In genomic region chr2:26463252-26464207, GRCh38 we compare ENCODE assay signal across 15 cellular contexts. TPM values are rescaled to one million over a fixed set of nuclear protein-coding genes. Genes with fewer than 3 reads are reported as not detected.
DNase-seq lines count a peak whose midpoint lies in the region; ATAC-seq, FAIRE-seq and TF ChIP-seq lines count a peak whose summit lies in the region.
"Had no signal": no experiment of that assay in that cellular context is flagged by ENCODE, and none has a peak within 500 bp of the region (broad histone marks: within the 10 kb centered on the region; RNA-seq: fewer than 3 reads in every experiment).

No MANE protein-coding gene starts in this region.

- no peaks in the 10 kb centered on the region for H3K9me3 ChIP-seq in H1 (ENCODE audit: insufficient read depth in 2 of 2, low read depth in 1 of 2, low read length in 1 of 2)
- H3K9me3 ChIP-seq: esophagus squamous epithelium, heart left ventricle, left lung, prostate gland had no signal

- intact Hi-C loops in CD14-positive monocyte (cut with micrococcal nuclease) = loop anchor here in 1 of 2 donors (10.0 kb wide), 1 partner anchor 219 kb away; the partner anchor contains the start of genes HADHA and HADHB

- peak overlapping the region; percentile 88 for H3K18ac ChIP-seq in H1 (ENCODE audit: extremely low read depth, low read length)

- no peaks in the 10 kb centered on the region for H3K23me2 ChIP-seq in H1 (ENCODE audit: low read depth, low read length)

- H3K27me3 ChIP-seq in H1 (replicated peaks in 1 of 4; ENCODE audit: control insufficient read depth in 3 of 4, extremely low read depth in 1 of 4, insufficient read depth in 3 of 4, low read length in 3 of 4) = no peaks in the 10 kb centered on the region
- H3K27me3 ChIP-seq: heart left ventricle, left lung had no signal

- no peak overlapping the region for H3K56ac ChIP-seq in H1 (replicated peaks; ENCODE audit: insufficient read length, low read depth, low read length)

- TF ChIP-seq EP300 in H1 (IDR thresholded peaks at IDR 0.05; ENCODE audit: borderline replicate concordance in 1 of 2, low read depth in 2 of 2, low read length in 2 of 2) = no peak

- H3K4me1 Mint-ChIP-seq in CD14-positive monocyte (peaks cover 23% of the 10 kb centered on the region), nephron progenitor cell (peaks cover 24% of the 10 kb centered on the region)

- H2BK20ac ChIP-seq in H1 (ENCODE audit: low read length) = peak overlapping the region; percentile 91

- H2BK120ac ChIP-seq in H1 (replicated peaks; ENCODE audit: low read depth, low read length) = no peak overlapping the region

- peaks cover 0 to 3% (median 0%) of the 10 kb centered on the region in 7 donors for H3K9me3 Mint-ChIP-seq in CD14-positive monocyte
- no peaks in the 10 kb centered on the region for H3K9me3 Mint-ChIP-seq in nephron progenitor cell

- no peaks in the 10 kb centered on the region for H4K20me1 ChIP-seq in H1 (replicated peaks in 1 of 2; ENCODE audit: control insufficient read depth in 1 of 2, insufficient read depth in 2 of 2, low read length in 2 of 2)

- peak overlapping the region; percentile 88 for H2AK5ac ChIP-seq in H1 (ENCODE audit: low read depth, low read length)

- no peak overlapping the region for H2AFZ ChIP-seq in H1 (ENCODE audit: low read length)

- no peaks in the 10 kb centered on the region for H3K79me2 ChIP-seq in H1 (ENCODE audit: control insufficient read depth in 1 of 2, insufficient read depth in 2 of 2, low read length in 2 of 2)

- no peak for ATAC-seq in GM21619 (IDR thresholded peaks at IDR 0.05; ENCODE audit: unreplicated experiment)
- no peak for ATAC-seq in GM19395 (IDR thresholded peaks at IDR 0.05; ENCODE audit: unreplicated experiment)

- H2BK5ac ChIP-seq in H1 (ENCODE audit: low read depth, low read length) = peak overlapping the region; percentile 91

- H3K27me3 Mint-ChIP-seq in CD14-positive monocyte (ENCODE audit: low read depth in 3 of 3) = peaks cover 1 to 3% (median 2%) of the 10 kb centered on the region in 3 donors
- H3K27me3 Mint-ChIP-seq in nephron progenitor cell (ENCODE audit: low read depth, poor library complexity) = peaks cover 6% of the 10 kb centered on the region

- no peak overlapping the region for H3K4ac ChIP-seq in H1 (replicated peaks; ENCODE audit: insufficient read length, low read depth, low read length)

- no peaks in the 10 kb centered on the region for H3K79me1 ChIP-seq in H1 (ENCODE audit: low read depth, low read length)

- H3K4me2 ChIP-seq in H1 (ENCODE audit: insufficient read depth in 1 of 2, low read depth in 2 of 2, low read length in 2 of 2) = no peak overlapping the region

- peak overlapping the region; percentile 86 for H4K91ac ChIP-seq in H1 (replicated peaks; ENCODE audit: insufficient read length, low read length)

- H3K36me3 ChIP-seq in H1 (ENCODE audit: control insufficient read depth in 2 of 4, insufficient read depth in 4 of 4, low read length in 3 of 4) = no peaks in the 10 kb centered on the region
- H3K36me3 ChIP-seq: esophagus squamous epithelium, heart left ventricle, left lung, prostate gland had no signal

- no peak overlapping the region; a peak in 2 of 7 replicates for H3K9ac ChIP-seq in H1 (replicated peaks in 1 of 4; ENCODE audit: extremely low read depth in 1 of 4, low read depth in 3 of 4, low read length in 3 of 4)

- H3K27ac Mint-ChIP-seq in CD14-positive monocyte (no peak overlapping the region), nephron progenitor cell (peak overlapping the region; percentile 51)

- no peak for TF ChIP-seq RAD21 in H1 (IDR thresholded peaks at IDR 0.05 in 1 of 2, conservative IDR thresholded peaks at IDR 0.05 in 1 of 2; ENCODE audit: low read depth in 2 of 2, low read length in 2 of 2)

- POLR2A ChIA-PET in H1 (lab: Charles Lee; ENCODE audit: partially characterized antibody) = interaction anchor here (0.6 to 1.3 kb wide), 6 partner anchors 8 to 220 kb away, joined by 3 to 4 read pairs (median 3); partner anchors contain the start of gene OTOF

- WGBS in H1 (ENCODE audit: extremely low coverage in 1 of 2, insufficient coverage in 1 of 2, insufficient read length in 1 of 2, insufficient replicate concordance in 2 of 2, low coverage in 1 of 2, low lambda C conversion rate in 2 of 2, missing lambda C conversion rate in 1 of 2), 2 experiments = 85% methylated on average over 25 of the region's 25 CpGs; no CpG with 5 or more reads in 1 of the 2 experiments

- H3K14ac ChIP-seq in H1 (ENCODE audit: insufficient read length) = no peak overlapping the region

- peak overlapping the region; percentile 90 for H4K8ac ChIP-seq in H1 (ENCODE audit: extremely low read depth, insufficient read depth, low read length)

- H3K36me3 Mint-ChIP-seq in CD14-positive monocyte (no peaks in the 10 kb centered on the region), nephron progenitor cell (ENCODE audit: low read depth) (no peaks in the 10 kb centered on the region)

- TF ChIP-seq POLR2A in H1 (IDR thresholded peaks at IDR 0.05; ENCODE audit: control extremely low read depth in 1 of 2, low read depth in 2 of 2, low read length in 2 of 2) = peak in 1 of 2 experiments; percentile 43; a peak in 2 of 3 replicates

- no peak overlapping the region for H3K27ac ChIP-seq in H1 (ENCODE audit: low read depth, low read length)
- H3K27ac ChIP-seq: esophagus squamous epithelium, heart left ventricle, left lung, prostate gland, VCaP had no signal

- FAIRE-seq in HTR-8/SVneo (lab: Jason Lieb, UNC) (no peak), H1 (lab: Jason Lieb, UNC) (no peak)

- H4K5ac ChIP-seq in H1 (ENCODE audit: insufficient read length, low read depth, low read length) = peak overlapping the region; percentile 16

- peak; percentile 36 for DNase-seq in CD14-positive monocyte (ENCODE audit: low spot score)
- DNase-seq in HTR-8/SVneo (ENCODE audit: insufficient read length, low spot score) = peak; percentile 43
- peak; percentile 15 to 57 for DNase-seq in H1 (ENCODE audit: low read depth in 1 of 2, low spot score in 2 of 2)
- no peak for DNase-seq in nephron progenitor cell
- DNase-seq in dedifferentiated amniotic fluid mesenchymal stem cell (ENCODE audit: extremely low spot score) = no peak
- DNase-seq: activated gamma-delta T cell treated with Interleukin-2 at 50 U/mL for 16 hours; DMS79 treated with DMSO at 0.1 percent for 48 hours; esophagus squamous epithelium; stimulated activated CD4-positive, alpha-beta T cell treated with anti-CD3 and anti-CD28 coated beads, Interleukin-15, amount 100 ng/mL, for 24 hours had no signal

- peak overlapping the region; percentile 100 for H2BK15ac ChIP-seq in H1 (ENCODE audit: low read length)

- CTCF ChIA-PET in H1 (lab: Charles Lee; ENCODE audit: partially characterized antibody) = interaction anchor here (0.7 to 2.0 kb wide), 13 partner anchors 14 to 292 kb away, joined by 3 to 7 read pairs (median 3); partner anchors contain the start of gene OTOF

- H3K23ac ChIP-seq in H1 (ENCODE audit: insufficient read length) = no peak overlapping the region

- no peak overlapping the region for H3K4me3 ChIP-seq in H1 (ENCODE audit: extremely low read depth in 1 of 4, insufficient read depth in 2 of 4, low read depth in 3 of 4, low read length in 4 of 4)
- H3K4me3 ChIP-seq: esophagus squamous epithelium, heart left ventricle, left lung, prostate gland had no signal

- H2BK12ac ChIP-seq in H1 (ENCODE audit: low read depth, low read length) = peak overlapping the region; percentile 99

- peaks cover 0 to 23% (median 3%) of the 10 kb centered on the region in 4 experiments; a peak in 6 of 7 replicates for H3K4me1 ChIP-seq in H1 (replicated peaks in 1 of 4; ENCODE audit: control insufficient read depth in 3 of 4, insufficient read depth in 4 of 4, low read length in 3 of 4)
- H3K4me1 ChIP-seq: esophagus squamous epithelium, prostate gland had no signal

- H3K4me3 Mint-ChIP-seq in CD14-positive monocyte (no peak overlapping the region), nephron progenitor cell (no peak overlapping the region)

- TF ChIP-seq CTCF in CD14-positive monocyte (IDR thresholded peaks at IDR 0.05) (no peak), H1 (IDR thresholded peaks at IDR 0.05; ENCODE audit: control extremely low read depth in 1 of 3, insufficient read depth in 1 of 3, low read depth in 1 of 3, low read length in 3 of 3) (no peak), nephron progenitor cell (IDR thresholded peaks at IDR 0.05) (no peak)

TF ChIP-seq in H1, 55 proteins besides CTCF, POLR2A, EP300 and RAD21 (continues in another document):
- no peak for TF ChIP-seq CHD2 (IDR thresholded peaks at IDR 0.05; ENCODE audit: low read length)
- no peak for TF ChIP-seq SP1 (IDR thresholded peaks at IDR 0.05; ENCODE audit: low read depth, low read length)
- no peak for TF ChIP-seq POLR2AphosphoS5 (IDR thresholded peaks at IDR 0.05; ENCODE audit: low read depth, low read length)
- TF ChIP-seq MAX (IDR thresholded peaks at IDR 0.05) = peak; percentile 85
- no peak for TF ChIP-seq FOSL1 (IDR thresholded peaks at IDR 0.05; ENCODE audit: insufficient read depth, low read depth, low read length)
- TF ChIP-seq EGR1 (IDR thresholded peaks at IDR 0.05; ENCODE audit: borderline replicate concordance, low read depth, low read length) = no peak
- no peak for TF ChIP-seq GABPA (IDR thresholded peaks at IDR 0.05; ENCODE audit: borderline replicate concordance, insufficient read depth, low read length)
- TF ChIP-seq TCF12 (IDR thresholded peaks at IDR 0.05; ENCODE audit: low read depth, low read length) = no peak
- no peak for TF ChIP-seq RFX5 (IDR thresholded peaks at IDR 0.05; ENCODE audit: borderline replicate concordance, low read depth, low read length)
- no peak for TF ChIP-seq CEBPB (IDR thresholded peaks at IDR 0.05; ENCODE audit: low read depth, low read length)
- TF ChIP-seq KDM1A (IDR thresholded peaks at IDR 0.05; ENCODE audit: borderline replicate concordance, low read length) = no peak
- no peak for TF ChIP-seq RXRA (IDR thresholded peaks at IDR 0.05; ENCODE audit: insufficient read depth, low read depth, low read length)
- TF ChIP-seq HDAC6 (IDR thresholded peaks at IDR 0.05; ENCODE audit: low read depth, low read length) = no peak
- no peak for TF ChIP-seq SIX5 (IDR thresholded peaks at IDR 0.05; ENCODE audit: low read depth, low read length)

RNA-seq across cellular contexts. Expression of gene OTOF, which starts 14.4 kb away (rescaled TPM):
- polyA plus RNA-seq in CD14-positive monocyte (not detected), H1 (2011; rRNA removed) (0.06 TPM in 2 replicates)
- not detected in 2 replicates for total RNA-seq in H1 (2021; fragmentation: NEBNext Ultra II Directional; extraction: Animal tissue kit (Norgen Biotek cat#: 25700))
- polyA plus RNA-seq in H1 (2011; cell fraction: cytosol; rRNA removed) = 0.03 TPM
- 0.31 TPM for polyA plus RNA-seq in H1 (2011; cell fraction: nucleus; rRNA removed)
- polyA plus RNA-seq in H1 (2012, experiment 1 of 2) = 0.03 to 0.15 TPM (median 0.07 TPM) in 3 of 4 replicates, not detected in the other
- not detected for polyA plus RNA-seq in H1 (2012, experiment 2 of 2)
- polyA plus RNA-seq in H1 (2013, experiment 1 of 2) = 0.02 TPM
- 0.04 TPM for polyA plus RNA-seq in H1 (2013, experiment 2 of 2)
- polyA minus RNA-seq in H1 (2011; rRNA and poly(A)+ RNA removed) = not detected in 2 replicates
- polyA minus RNA-seq in H1 (2011; cell fraction: cytosol; rRNA and poly(A)+ RNA removed) = not detected
- not detected for polyA minus RNA-seq in H1 (2011; cell fraction: nucleus; rRNA and poly(A)+ RNA removed)

Comparison
In these comparisons a context has a peak if more than half of its experiments do, and no peak if none do; other contexts are left out.
1. DNase-seq: peak in CD14-positive monocyte (single experiment), HTR-8/SVneo (single experiment) and H1 (2 of 2); none in nephron progenitor cell (single experiment) and dedifferentiated amniotic fluid mesenchymal stem cell (single experiment).